In the genomic region with DNA sequence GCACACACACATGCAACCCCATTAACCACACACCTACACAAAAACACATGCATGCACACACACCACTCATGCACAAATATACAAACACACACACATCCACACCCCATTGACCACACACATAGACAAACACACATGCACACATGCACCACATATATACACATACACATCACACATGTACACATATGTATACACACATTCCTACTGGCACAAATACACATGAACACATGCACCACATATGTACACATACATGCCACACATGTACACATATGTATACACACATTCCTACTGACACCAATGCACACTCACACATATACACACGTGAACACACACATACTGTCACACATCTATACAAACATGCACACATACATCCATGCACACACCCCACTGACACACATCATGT, we compare ENCODE assay signal across 8 cellular contexts.
"Had no signal": no experiment of that assay in that cellular context is flagged by ENCODE, and none has a peak within 500 bp of the region (broad histone marks: within the 10 kb centered on the region; RNA-seq: fewer than 3 reads in every experiment).

No MANE protein-coding gene starts in this region.

- FAIRE-seq: K562 had no signal

- H3K4me3 ChIP-seq: GM23248, HAP-1, K562 had no signal

- H3K27ac ChIP-seq: GM23248, KMS-11 had no signal

- H3K9ac ChIP-seq: GM23248, KMS-11 had no signal

- H3K4me1 ChIP-seq: HAP-1 had no signal

- H3K4me2 ChIP-seq: KMS-11 had no signal

- H2AFZ ChIP-seq: GM23248 had no signal

- H3K36me3 ChIP-seq: HAP-1 had no signal

- ATAC-seq: HCT116, K562 had no signal

- DNase-seq: GM23248, HFFc6, IMR-90, Karpas-422 had no signal

- H3K9me3 ChIP-seq: HAP-1 had no signal
